In genomic region chr11:10641314-10642206, GRCh38 we compare ENCODE assay signal across 10 cellular contexts. TPM values are rescaled to one million over a fixed set of nuclear protein-coding genes. Genes with fewer than 3 reads are reported as not detected.
DNase-seq lines count a peak whose midpoint lies in the region; ATAC-seq and TF ChIP-seq lines count a peak whose summit lies in the region.
"Had no signal": no experiment of that assay in that cellular context is flagged by ENCODE, and none has a peak within 500 bp of the region (broad histone marks: within the 10 kb centered on the region; RNA-seq: fewer than 3 reads in every experiment).

No MANE protein-coding gene starts in this region.

- no peak for TF ChIP-seq POLR2A in NB4 (IDR thresholded peaks at IDR 0.05; ENCODE audit: extremely low read depth, insufficient read length)

- H3K27ac Mint-ChIP-seq in naive thymus-derived CD4-positive, alpha-beta T cell: no peak overlapping the region

- no peaks in the 10 kb centered on the region for H3K9me3 ChIP-seq in naive thymus-derived CD4-positive, alpha-beta T cell (ENCODE audit: control insufficient read depth in 2 of 3, low read length in 3 of 3)

- CTCF ChIA-PET in naive thymus-derived CD4-positive, alpha-beta T cell (lab: Charles Lee): interaction anchor here (1.3 to 1.6 kb wide), 2 partner anchors 13 to 15 kb away, joined by 3 to 4 read pairs; no protein-coding TSS in a partner anchor

- no peaks in the 10 kb centered on the region for H3K9me3 Mint-ChIP-seq in naive thymus-derived CD4-positive, alpha-beta T cell

- no peak for TF ChIP-seq CTCF in NB4 (IDR thresholded peaks at IDR 0.05; ENCODE audit: low read depth, low read length)

- H3K4me3 ChIP-seq in NB4 (ENCODE audit: low read depth, low read length): no peak overlapping the region
- H3K4me3 ChIP-seq in naive thymus-derived CD4-positive, alpha-beta T cell (ENCODE audit: low read length): no peak overlapping the region
- H3K4me3 ChIP-seq: cardiac muscle cell, SK-N-MC had no signal

- H3K27ac ChIP-seq in naive thymus-derived CD4-positive, alpha-beta T cell (ENCODE audit: low read depth, low read length): no peak overlapping the region
- H3K27ac ChIP-seq: cardiac muscle cell, SK-N-MC had no signal

- H3K27me3 ChIP-seq in naive thymus-derived CD4-positive, alpha-beta T cell (ENCODE audit: control insufficient read depth in 2 of 2, insufficient read depth in 2 of 2, low read length in 2 of 2): no peaks in the 10 kb centered on the region
- H3K27me3 ChIP-seq: cardiac muscle cell had no signal

- intact Hi-C loops in naive thymus-derived CD4-positive, alpha-beta T cell (cut with micrococcal nuclease): no loop called here

- H3K36me3 ChIP-seq in naive thymus-derived CD4-positive, alpha-beta T cell (ENCODE audit: control insufficient read depth in 2 of 3, insufficient read depth in 3 of 3, low read length in 3 of 3): no peaks in the 10 kb centered on the region
- H3K36me3 ChIP-seq: cardiac muscle cell had no signal

- H3K4me3 Mint-ChIP-seq in naive thymus-derived CD4-positive, alpha-beta T cell: no peak overlapping the region

- H3K27me3 Mint-ChIP-seq in naive thymus-derived CD4-positive, alpha-beta T cell: peaks cover 0 to 11% (median 0%) of the 10 kb centered on the region in 5 donors

- H3K4me1 Mint-ChIP-seq in naive thymus-derived CD4-positive, alpha-beta T cell: peaks cover 0 to 9% (median 0%) of the 10 kb centered on the region in 7 donors

- H3K4me1 ChIP-seq in naive thymus-derived CD4-positive, alpha-beta T cell (ENCODE audit: control insufficient read depth in 2 of 2, insufficient read depth in 2 of 2, low read length in 2 of 2): no peaks in the 10 kb centered on the region

- POLR2A ChIA-PET in naive thymus-derived CD4-positive, alpha-beta T cell (lab: Charles Lee): no interaction called here

- H3K36me3 Mint-ChIP-seq in naive thymus-derived CD4-positive, alpha-beta T cell: no peaks in the 10 kb centered on the region

- ATAC-seq in GM18517 (IDR thresholded peaks at IDR 0.05; ENCODE audit: unreplicated experiment): peak; percentile 94
- peak; percentile 73 for ATAC-seq in HG02759 (IDR thresholded peaks at IDR 0.05; ENCODE audit: unreplicated experiment)
- peak; percentile 72 for ATAC-seq in naive thymus-derived CD4-positive, alpha-beta T cell

- DNase-seq in NB4 (ENCODE audit: low read depth) (peak; percentile 81), DMS153 treated with DMSO at 0.1 percent for 48 hours (lab: John Stamatoyannopoulos, UW; ENCODE audit: unreplicated experiment) (no peak), SW480 (ENCODE audit: low spot score) (no peak), HuH-7.5 (ENCODE audit: low spot score) (no peak), nucleus accumbens (lab: John Stamatoyannopoulos, UW) (no peak)
- DNase-seq in naive thymus-derived CD4-positive, alpha-beta T cell: no peak

RNA-seq across cellular contexts. Expression of gene IRAG1, which starts 52.0 kb away (rescaled TPM):
- total RNA-seq in naive thymus-derived CD4-positive, alpha-beta T cell: 1 to 10 TPM in 1 of 5 experiments, under 1 TPM in 1, not detected in 3; 0.11 to 1.4 TPM
- polyA plus RNA-seq in naive thymus-derived CD4-positive, alpha-beta T cell: not detected
